Comparison of ENCODE assay signal across 8 cellular contexts in the genomic region with DNA sequence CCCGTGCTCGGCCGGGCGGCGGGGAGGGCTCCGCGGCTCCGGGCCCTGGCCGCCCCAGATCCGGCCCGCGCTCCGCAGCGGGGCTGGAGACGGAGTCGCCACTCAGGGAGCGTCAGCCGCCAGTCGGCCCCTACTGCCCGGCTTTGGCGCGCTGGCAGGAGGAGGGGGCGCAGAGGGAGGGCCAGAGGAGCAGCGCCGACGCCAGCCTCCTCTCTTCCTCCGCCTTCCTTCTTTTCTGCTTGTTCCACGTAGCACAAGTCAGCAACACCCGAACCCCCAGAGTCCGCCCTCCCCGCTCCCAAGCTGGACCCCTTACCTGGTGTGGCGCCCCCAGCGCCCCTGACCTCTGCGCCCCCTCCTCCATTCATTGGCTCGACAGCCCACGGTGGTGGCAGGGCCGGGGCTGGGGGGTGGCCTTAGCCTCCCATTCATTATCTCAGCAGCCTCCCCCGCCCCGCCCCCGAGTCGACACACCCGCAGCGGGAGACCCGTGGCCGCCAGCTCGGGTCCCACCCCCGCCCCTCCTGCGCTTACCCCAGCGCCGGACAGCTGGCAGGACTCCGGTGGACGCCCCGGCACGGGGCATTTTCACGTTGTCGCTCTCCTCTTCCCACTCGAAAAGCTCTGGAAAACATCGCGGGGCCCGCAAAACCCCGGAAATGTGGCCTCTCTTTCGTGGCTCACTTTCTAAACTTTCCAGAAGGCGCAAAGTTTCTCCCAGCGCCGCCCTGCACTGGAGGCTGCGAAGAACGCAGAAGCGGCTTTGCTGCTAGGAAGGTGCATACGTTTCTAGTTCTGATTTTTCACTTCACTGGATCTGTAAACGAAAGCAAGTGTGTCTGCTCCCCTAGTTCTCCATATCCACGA. TPM values are rescaled to one million over a fixed set of nuclear protein-coding genes. Genes with fewer than 3 reads are reported as not detected.
DNase-seq lines count a peak whose midpoint lies in the region; ATAC-seq and TF ChIP-seq lines count a peak whose summit lies in the region.

A gene with protein sequence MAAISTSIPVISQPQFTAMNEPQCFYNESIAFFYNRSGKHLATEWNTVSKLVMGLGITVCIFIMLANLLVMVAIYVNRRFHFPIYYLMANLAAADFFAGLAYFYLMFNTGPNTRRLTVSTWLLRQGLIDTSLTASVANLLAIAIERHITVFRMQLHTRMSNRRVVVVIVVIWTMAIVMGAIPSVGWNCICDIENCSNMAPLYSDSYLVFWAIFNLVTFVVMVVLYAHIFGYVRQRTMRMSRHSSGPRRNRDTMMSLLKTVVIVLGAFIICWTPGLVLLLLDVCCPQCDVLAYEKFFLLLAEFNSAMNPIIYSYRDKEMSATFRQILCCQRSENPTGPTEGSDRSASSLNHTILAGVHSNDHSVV (minus strand): TSS at position 135 of the 867 bp plus-strand sequence. CDS start 66,353 bp downstream, outside the sequence.

- 1% methylated on average over 71 of the region's 71 CpGs for WGBS in thymus

- DNase-seq in AG08396 (ENCODE audit: low spot score) (peak; percentile 65), RPMI7951 (ENCODE audit: low read depth) (peak; percentile 72), epithelial cell of esophagus (ENCODE audit: low read depth) (peak; percentile 64), mesothelial cell of epicardium (ENCODE audit: low spot score in 2 of 2, unreplicated experiment in 2 of 2) (peak; percentile 34 to 56), inferior parietal cortex (ENCODE audit: extremely low spot score) (no peak)

- peak within 1 kb of the TSS; percentile 85 for H3K27ac ChIP-seq in thymus (ENCODE audit: low read depth)

- H3K4me3 Mint-ChIP-seq in mesothelial cell of epicardium: peak within 1 kb of the TSS; percentile 90

- peak within 1 kb of the TSS; percentile 95 for H3K27ac Mint-ChIP-seq in mesothelial cell of epicardium

- no peaks in the 10 kb centered on the region for H3K9me3 Mint-ChIP-seq in mesothelial cell of epicardium

- no peak for TF ChIP-seq CTCF in epithelial cell of esophagus (IDR thresholded peaks at IDR 0.05; ENCODE audit: insufficient read depth, low read depth, low read length, missing control alignments)
- no peak for TF ChIP-seq CTCF in mesothelial cell of epicardium (IDR thresholded peaks at IDR 0.05; ENCODE audit: unreplicated experiment)

- no peaks in the 10 kb centered on the region for H3K9me3 ChIP-seq in thymus (ENCODE audit: control insufficient read depth)

- ATAC-seq in GM19463 (IDR thresholded peaks at IDR 0.05; ENCODE audit: unreplicated experiment) (peak; percentile 26), HG03442 (IDR thresholded peaks at IDR 0.05; ENCODE audit: unreplicated experiment) (no peak)

- peaks cover 1% of the 10 kb centered on the region for H3K27me3 Mint-ChIP-seq in mesothelial cell of epicardium (ENCODE audit: low read depth)

- H3K36me3 ChIP-seq in thymus (ENCODE audit: control insufficient read depth, insufficient read depth): no peaks in the 10 kb centered on the region

- H3K4me1 ChIP-seq in thymus (ENCODE audit: control insufficient read depth, insufficient read depth, low read length): peaks cover 2% of the 10 kb centered on the region

- H3K4me3 ChIP-seq in epithelial cell of esophagus (ENCODE audit: low read length) (peak within 1 kb of the TSS; percentile 76), thymus (ENCODE audit: low read length) (peak within 1 kb of the TSS; percentile 52)

- H3K36me3 Mint-ChIP-seq in mesothelial cell of epicardium: no peaks in the 10 kb centered on the region

- H3K27me3 ChIP-seq in thymus (ENCODE audit: control insufficient read depth, insufficient read depth): peaks cover 32% of the 10 kb centered on the region

- H3K4me1 Mint-ChIP-seq in mesothelial cell of epicardium: peaks cover 54% of the 10 kb centered on the region

RNA-seq across cellular contexts. Expression of the gene that starts here (rescaled TPM):
- total RNA-seq in RPMI7951 (2014; rRNA removed; shearing (Covaris generic)): 69.0 and 74.6 TPM in 2 replicates
- total RNA-seq in mesothelial cell of epicardium: 34.3 to 40.3 TPM (median 39.6 TPM) in 3 replicates
- polyA plus RNA-seq in thymus: 9.3 TPM
